In genomic region chr2:44548221-44549098, GRCh38 we compare ENCODE assay signal across 1 cellular context.
TF ChIP-seq lines count a peak whose summit lies in the region.

No MANE protein-coding gene starts in this region.

TF ChIP-seq in K562, 482 proteins besides CTCF, POLR2A, EP300 and RAD21 (continued from another document):
- TF ChIP-seq CEBPZ (IDR thresholded peaks at IDR 0.05; ENCODE audit: borderline replicate concordance, low read depth, low read length) (no peak), PRDM10 (IDR thresholded peaks at IDR 0.05; ENCODE audit: partially characterized antibody) (no peak), FOXP4 (CRISPR knock-in tag; IDR thresholded peaks at IDR 0.05; ENCODE audit: borderline replicate concordance) (no peak), KDM1A (IDR thresholded peaks at IDR 0.05) (peak; percentile 81 to 85), KDM5B (IDR thresholded peaks at IDR 0.05; ENCODE audit: insufficient replicate concordance, low read depth, low read length) (no peak), E2F1 (CRISPR knock-in tag; IDR thresholded peaks at IDR 0.05) (no peak), SMAD1 (IDR thresholded peaks at IDR 0.05; ENCODE audit: low read depth, low read length, partially characterized antibody) (no peak), ELK3 (CRISPR knock-in tag; IDR thresholded peaks at IDR 0.05) (no peak), CLOCK (CRISPR knock-in tag; IDR thresholded peaks at IDR 0.05; ENCODE audit: borderline replicate concordance) (no peak), MYNN (IDR thresholded peaks at IDR 0.05) (no peak), MYNN (CRISPR knock-in tag; IDR thresholded peaks at IDR 0.05) (no peak), PREB (CRISPR knock-in tag; IDR thresholded peaks at IDR 0.05) (no peak), MIER1 (IDR thresholded peaks at IDR 0.05; ENCODE audit: low read depth) (no peak), RBM14 (IDR thresholded peaks at IDR 0.05; ENCODE audit: borderline replicate concordance, insufficient read depth, low read depth, low read length) (no peak), SOX6 (IDR thresholded peaks at IDR 0.05) (peak; percentile 23; the same call in 1 of the 2 replicates), SETDB1 (IDR thresholded peaks at IDR 0.05; ENCODE audit: low read length) (no peak), TEAD4 (IDR thresholded peaks at IDR 0.05; ENCODE audit: low read length) (no peak), TEAD4 (CRISPR knock-in tag; IDR thresholded peaks at IDR 0.05; ENCODE audit: borderline replicate concordance) (no peak), FOXO4 (CRISPR knock-in tag; IDR thresholded peaks at IDR 0.05) (no peak), ZNF384 (IDR thresholded peaks at IDR 0.05; ENCODE audit: low read depth, low read length) (no peak), PPARD (CRISPR knock-in tag; IDR thresholded peaks at IDR 0.05) (no peak), PTBP1 (IDR thresholded peaks at IDR 0.05; ENCODE audit: low read depth, low read length) (no peak)
